ENCODE assay signal across 11 cellular contexts in genomic region chr10:60384708-60385398, GRCh38. TPM values are rescaled to one million over a fixed set of nuclear protein-coding genes. Genes with fewer than 3 reads are reported as not detected.
A peak's percentile ranks its signal among the peaks of the same experiment; 100 is the strongest.
DNase-seq lines count a peak whose midpoint lies in the region; ATAC-seq and TF ChIP-seq lines count a peak whose summit lies in the region.
"Had no signal": no experiment of that assay in that cellular context is flagged by ENCODE, and none has a peak within 500 bp of the region (broad histone marks: within the 10 kb centered on the region; RNA-seq: fewer than 3 reads in every experiment).

No MANE protein-coding gene starts in this region.

- POLR2A ChIA-PET in activated CD4-positive, alpha-beta T cell treated with anti-CD3 and anti-CD28 coated beads, Interleukin-2, amount 10 ng/mL, durations not matched to agents 7 days and 5 days (lab: Charles Lee) = no interaction called here

- TF ChIP-seq CTCF in fibroblast of villous mesenchyme (IDR thresholded peaks at IDR 0.05; ENCODE audit: insufficient read depth, low read depth, low read length) (no peak), nephron progenitor cell (IDR thresholded peaks at IDR 0.05) (no peak)

- H3K4me1 Mint-ChIP-seq in activated CD4-positive, alpha-beta T cell treated with anti-CD3 and anti-CD28 coated beads, Interleukin-2, amount 10 ng/mL, durations not matched to agents 7 days and 5 days = peaks cover 11% of the 10 kb centered on the region
- peaks cover 16% of the 10 kb centered on the region for H3K4me1 Mint-ChIP-seq in nephron progenitor cell

- H3K27me3 Mint-ChIP-seq in activated CD4-positive, alpha-beta T cell treated with anti-CD3 and anti-CD28 coated beads, Interleukin-2, amount 10 ng/mL, durations not matched to agents 7 days and 5 days = no peaks in the 10 kb centered on the region
- no peaks in the 10 kb centered on the region for H3K27me3 Mint-ChIP-seq in nephron progenitor cell (ENCODE audit: low read depth, poor library complexity)

- H3K36me3 Mint-ChIP-seq in activated CD4-positive, alpha-beta T cell treated with anti-CD3 and anti-CD28 coated beads, Interleukin-2, amount 10 ng/mL, durations not matched to agents 7 days and 5 days (ENCODE audit: low read depth) = no peaks in the 10 kb centered on the region
- no peaks in the 10 kb centered on the region for H3K36me3 Mint-ChIP-seq in nephron progenitor cell (ENCODE audit: low read depth)

- DNase-seq in HCEC 1CT (peak; percentile 98), fibroblast of villous mesenchyme (ENCODE audit: low read depth) (peak; percentile 73), smooth muscle cell of the brain vasculature (ENCODE audit: low read depth, low spot score) (peak; percentile 62), NCI-H2081 treated with DMSO at 0.1 percent for 48 hours (lab: John Stamatoyannopoulos, UW) (no peak), nephron progenitor cell (no peak), NCI-H1930 (lab: John Stamatoyannopoulos, UW) (no peak)
- no peak for DNase-seq in activated CD4-positive, alpha-beta T cell treated with anti-CD3 and anti-CD28 coated beads, Interleukin-2, amount 10 ng/mL, durations not matched to agents 7 days and 5 days
- DNase-seq: activated CD4-positive, CD25-positive, alpha-beta regulatory T cell treated with anti-CD3 and anti-CD28 coated beads, Interleukin-2, amount 50 U/mL, for 72 hours; colonic mucosa; NCI-H524 had no signal

- peak; percentile 95 for ATAC-seq in SK-N-SH treated with all-trans-retinoic acid at 6 μM for 48 hours

- no peak overlapping the region for H3K4me3 Mint-ChIP-seq in activated CD4-positive, alpha-beta T cell treated with anti-CD3 and anti-CD28 coated beads, Interleukin-2, amount 10 ng/mL, durations not matched to agents 7 days and 5 days
- no peak overlapping the region for H3K4me3 Mint-ChIP-seq in nephron progenitor cell

- no peaks in the 10 kb centered on the region for H3K9me3 Mint-ChIP-seq in activated CD4-positive, alpha-beta T cell treated with anti-CD3 and anti-CD28 coated beads, Interleukin-2, amount 10 ng/mL, durations not matched to agents 7 days and 5 days
- H3K9me3 Mint-ChIP-seq in nephron progenitor cell = no peaks in the 10 kb centered on the region

- H3K4me3 ChIP-seq in fibroblast of villous mesenchyme (ENCODE audit: low read depth, low read length) = no peak overlapping the region
- H3K4me3 ChIP-seq: colonic mucosa had no signal

- CTCF ChIA-PET in activated CD4-positive, alpha-beta T cell treated with anti-CD3 and anti-CD28 coated beads, Interleukin-2, amount 10 ng/mL, durations not matched to agents 7 days and 5 days (lab: Charles Lee) = no interaction called here

- H3K27ac Mint-ChIP-seq in activated CD4-positive, alpha-beta T cell treated with anti-CD3 and anti-CD28 coated beads, Interleukin-2, amount 10 ng/mL, durations not matched to agents 7 days and 5 days = no peak overlapping the region
- H3K27ac Mint-ChIP-seq in nephron progenitor cell = no peak overlapping the region

TF ChIP-seq in SK-N-SH treated with all-trans-retinoic acid at 6 μM for 48 hours, 23 proteins besides CTCF, POLR2A, EP300 and RAD21:
- 0 out of 2 replicates have a peak, but pooled peaks have one; percentile 20 for TF ChIP-seq PATZ1 (CRISPR knock-in tag; IDR thresholded peaks at IDR 0.05; ENCODE audit: borderline replicate concordance)
- TF ChIP-seq GLIS3 (CRISPR knock-in tag; IDR thresholded peaks at IDR 0.05) = no peak
- TF ChIP-seq ISL1 (CRISPR knock-in tag; IDR thresholded peaks at IDR 0.05) = peak; percentile 55
- no peak for TF ChIP-seq ESRRG (CRISPR knock-in tag; IDR thresholded peaks at IDR 0.05)
- TF ChIP-seq PPARA (CRISPR knock-in tag; IDR thresholded peaks at IDR 0.05; ENCODE audit: borderline replicate concordance) = no peak
- TF ChIP-seq POU6F1 (CRISPR knock-in tag; IDR thresholded peaks at IDR 0.05; ENCODE audit: borderline replicate concordance, low read depth) = 0 out of 2 replicates have a peak, but pooled peaks have one; percentile 63

RNA-seq across cellular contexts. Expression of gene ANK3, which starts 4.8 kb away (rescaled TPM):
- 1.3 and 5.8 TPM in 2 replicates for total RNA-seq in fibroblast of villous mesenchyme
- 10 to 100 TPM; 43.5 to 47.1 TPM for total RNA-seq in activated CD4-positive, alpha-beta T cell treated with anti-CD3 and anti-CD28 coated beads, Interleukin-2, amount 10 ng/mL, durations not matched to agents 7 days and 5 days

Comparison
In these comparisons a context has a peak if more than half of its experiments do, and no peak if none do; other contexts are left out.
1. DNase-seq: peak in HCEC 1CT (single experiment), fibroblast of villous mesenchyme (single experiment) and smooth muscle cell of the brain vasculature (single experiment); none in NCI-H2081 treated with DMSO at 0.1 percent for 48 hours (single experiment), activated CD4-positive, alpha-beta T cell treated with anti-CD3 and anti-CD28 coated beads, Interleukin-2, amount 10 ng/mL, durations not matched to agents 7 days and 5 days (single experiment), nephron progenitor cell (single experiment) and NCI-H1930 (0 of 2).